In genomic region chr12:46401703-46402102, GRCh38 we compare ENCODE assay signal across 13 cellular contexts. TPM values are rescaled to one million over a fixed set of nuclear protein-coding genes. Genes with fewer than 3 reads are reported as not detected.
DNase-seq lines count a peak whose midpoint lies in the region; ATAC-seq and TF ChIP-seq lines count a peak whose summit lies in the region.
"Had no signal": no experiment of that assay in that cellular context is flagged by ENCODE, and none has a peak within 500 bp of the region (broad histone marks: within the 10 kb centered on the region; RNA-seq: fewer than 3 reads in every experiment).

No MANE protein-coding gene starts in this region.

- H3K27me3 ChIP-seq in BE2C, result no peaks in the 10 kb centered on the region
- H3K27me3 ChIP-seq: adrenal gland, neutrophil had no signal

- no peaks in the 10 kb centered on the region for H3K4me1 ChIP-seq in BE2C

- in situ Hi-C loops in GM13976 (cut with MboI; ENCODE audit: low sequenced_read_pairs, unreplicated experiment), result no loop called here

- H3K9me3 ChIP-seq in BE2C, result no peaks in the 10 kb centered on the region
- no peaks in the 10 kb centered on the region for H3K9me3 ChIP-seq in SK-N-MC (ENCODE audit: low read depth, low read length)
- H3K9me3 ChIP-seq: adrenal gland, HAP-1, neutrophil had no signal

- H3K9ac ChIP-seq in SK-N-MC (ENCODE audit: insufficient read length), result no peak overlapping the region

- ATAC-seq in omental fat pad (ENCODE audit: low FRiP score), result peak; percentile 22

- H3K4me3 ChIP-seq in BE2C (ENCODE audit: low read depth, low read length) (no peak overlapping the region), SK-N-MC (no peak overlapping the region)
- H3K4me3 ChIP-seq: adrenal gland, HAP-1 had no signal

- peak overlapping the region; percentile 81; the same call in 1 of the 2 replicates for H3K27ac ChIP-seq in SK-N-MC
- H3K27ac ChIP-seq: neutrophil had no signal

- H3K36me3 ChIP-seq in BE2C (no peaks in the 10 kb centered on the region), SK-N-MC (ENCODE audit: insufficient read depth, low read length) (no peaks in the 10 kb centered on the region)
- H3K36me3 ChIP-seq: adrenal gland, HAP-1, neutrophil had no signal

- peak; percentile 24 for TF ChIP-seq CTCF in BE2C (IDR thresholded peaks at IDR 0.05; ENCODE audit: low read depth, low read length)
- no peak for TF ChIP-seq CTCF in omental fat pad (IDR thresholded peaks at IDR 0.05)
- TF ChIP-seq CTCF in GM13976 (IDR thresholded peaks at IDR 0.05; ENCODE audit: borderline replicate concordance, control extremely low read depth, extremely low read depth, insufficient read depth, missing control alignments), result no peak

- DNase-seq in BE2C, result peak; percentile 30
- no peak for DNase-seq in SK-N-MC (ENCODE audit: low read depth, low spot score)
- peak; percentile 51 for DNase-seq in fibroblast of peridontal ligament (ENCODE audit: extremely low read depth)
- no peak for DNase-seq in omental fat pad (ENCODE audit: low spot score)
- DNase-seq in activated CD4-positive, alpha-beta T cell treated with anti-CD3 and anti-CD28 coated beads for 1 hour, result no peak
- DNase-seq in stimulated activated CD8-positive, alpha-beta memory T cell treated with anti-CD3 and anti-CD28 coated beads, Interleukin-4, amount 100 ng/mL, for 48 hours, result no peak
- DNase-seq in T-helper 2 cell, result no peak
- no peak for DNase-seq in GM13976 (ENCODE audit: low spot score)
- DNase-seq: activated CD4-positive, alpha-beta T cell treated with anti-CD3 and anti-CD28 coated beads, Interleukin-2, amount 10 ng/mL, durations not matched to agents 24 days and 14 days; NCI-H1417 treated with DMSO at 0.1 percent for 48 hours had no signal

RNA-seq across cellular contexts. Expression of gene SLC38A2, which starts 29.1 kb away (rescaled TPM):
- polyA plus RNA-seq in BE2C (2012; ENCODE audit: insufficient read depth, insufficient read length, low read depth), result 70.7 TPM
- 100 to 1,000 TPM; 379 to 669 (median 479) TPM for total RNA-seq in omental fat pad

Comparison
In these comparisons a context has a peak if more than half of its experiments do, and no peak if none do; other contexts are left out.
1. DNase-seq: peak in BE2C (single experiment) and fibroblast of peridontal ligament (single experiment); none in SK-N-MC (single experiment), omental fat pad (single experiment), activated CD4-positive, alpha-beta T cell treated with anti-CD3 and anti-CD28 coated beads for 1 hour (single experiment), stimulated activated CD8-positive, alpha-beta memory T cell treated with anti-CD3 and anti-CD28 coated beads, Interleukin-4, amount 100 ng/mL, for 48 hours (single experiment), T-helper 2 cell (0 of 5) and GM13976 (single experiment).